In genomic region chr20:50218987-50219435, GRCh38 we compare ENCODE assay signal across 30 cellular contexts. TPM values are rescaled to one million over a fixed set of nuclear protein-coding genes. Genes with fewer than 3 reads are reported as not detected.
DNase-seq lines count a peak whose midpoint lies in the region; ATAC-seq, FAIRE-seq and TF ChIP-seq lines count a peak whose summit lies in the region.
"Had no signal": no experiment of that assay in that cellular context is flagged by ENCODE, and none has a peak within 500 bp of the region (broad histone marks: within the 10 kb centered on the region; RNA-seq: fewer than 3 reads in every experiment).

No MANE protein-coding gene starts in this region.

- peaks cover 16 to 79% (median 47%) of the 10 kb centered on the region in 10 experiments for H3K4me1 ChIP-seq in BLaER1 treated with 17β-estradiol and CSF1 and Interleukin-3, amounts not matched to agents 10 nM and 100 nM
- H3K4me1 ChIP-seq in endodermal cell (ENCODE audit: control insufficient read depth, insufficient read depth, low read length) (peaks cover 12% of the 10 kb centered on the region), HepG2 (ENCODE audit: insufficient read depth, low read length) (peaks cover 87% of the 10 kb centered on the region)
- H3K4me1 ChIP-seq: parathyroid adenoma had no signal

- no peak overlapping the region; a peak in 1 of 20 replicates for H3K4me3 ChIP-seq in BLaER1 treated with 17β-estradiol and CSF1 and Interleukin-3, amounts not matched to agents 10 nM and 100 nM
- no peak overlapping the region for H3K4me3 ChIP-seq in endodermal cell (ENCODE audit: low read length)
- H3K4me3 ChIP-seq in HepG2 (replicated peaks in 1 of 3; ENCODE audit: insufficient read depth in 1 of 3, low read depth in 2 of 3, low read length in 3 of 3) = peak overlapping the region in 2 of 3 experiments; percentile 48 to 51; a peak in 4 of 6 replicates
- H3K4me3 ChIP-seq: esophagus muscularis mucosa, transverse colon had no signal

- no peak overlapping the region for H3K9ac ChIP-seq in BLaER1 treated with 17β-estradiol and CSF1 and Interleukin-3, amounts not matched to agents 10 nM and 100 nM
- H3K9ac ChIP-seq in endodermal cell (ENCODE audit: extremely low read depth, low read length, poor library complexity, severe bottlenecking) (no peak overlapping the region), HepG2 (ENCODE audit: insufficient read depth, low read depth, low read length) (0 out of 2 replicates have a peak overlapping the region, but pooled peaks have one; percentile 20)
- H3K9ac ChIP-seq: KMS-11, parathyroid adenoma had no signal

- 85 to 91% methylated on average over 1 to 5 of the region's 5 CpGs for WGBS in endodermal cell (ENCODE audit: insufficient coverage in 1 of 2, insufficient read length in 1 of 2), 2 experiments
- 0% methylated on average over 5 of the region's 5 CpGs for WGBS in HepG2 (ENCODE audit: low lambda C conversion rate)

- H4K20me1 ChIP-seq in BLaER1 treated with 17β-estradiol and CSF1 and Interleukin-3, amounts not matched to agents 10 nM and 100 nM = no peaks in the 10 kb centered on the region
- H4K20me1 ChIP-seq in HepG2 (ENCODE audit: insufficient read depth, low read length) = no peaks in the 10 kb centered on the region

- CTCF ChIA-PET in HepG2 (lab: Yijun Ruan, JAX; ENCODE audit: low intra/inter-chr PET ratio, low total read pairs) = no interaction called here

- H3K4me2 ChIP-seq in BLaER1 treated with 17β-estradiol and CSF1 and Interleukin-3, amounts not matched to agents 10 nM and 100 nM = peak overlapping the region in 9 of 11 experiments; percentile 10 to 78 (median 24); a peak in 6 of 22 replicates
- peak overlapping the region; percentile 79 for H3K4me2 ChIP-seq in HepG2 (ENCODE audit: low read depth, low read length)
- H3K4me2 ChIP-seq: KMS-11 had no signal

- no peak for TF ChIP-seq POLR2A in HepG2 (IDR thresholded peaks at IDR 0.05; ENCODE audit: insufficient read depth in 1 of 2, low read depth in 2 of 2, low read length in 2 of 2)
- TF ChIP-seq POLR2A in H54 (IDR thresholded peaks at IDR 0.05; ENCODE audit: low read depth, low read length) = no peak

- H3K79me2 ChIP-seq in HepG2 (ENCODE audit: insufficient read depth, low read length) = no peaks in the 10 kb centered on the region
- H3K79me2 ChIP-seq: parathyroid adenoma had no signal

- H3K36me3 Mint-ChIP-seq in endodermal cell (ENCODE audit: low read depth) = no peaks in the 10 kb centered on the region
- H3K36me3 Mint-ChIP-seq: activated CD8-positive, alpha-beta memory T cell treated with anti-CD3 and anti-CD28 coated beads, Interleukin-2, amount 10 ng/mL, durations not matched to agents 7 days and 5 days; activated naive CD4-positive, alpha-beta T cell treated with anti-CD3 and anti-CD28 coated beads, Interleukin-2, amount 50 U/mL, for 72 hours had no signal

- H3K27ac Mint-ChIP-seq in endodermal cell = no peak overlapping the region
- H3K27ac Mint-ChIP-seq: activated CD8-positive, alpha-beta memory T cell treated with anti-CD3 and anti-CD28 coated beads, Interleukin-2, amount 10 ng/mL, durations not matched to agents 7 days and 5 days; effector memory CD8-positive, alpha-beta T cell; naive thymus-derived CD4-positive, alpha-beta T cell had no signal

- POLR2A ChIA-PET in HepG2 (lab: Yijun Ruan, JAX) = interaction anchor here (0.7 to 1.3 kb wide), 5 partner anchors 9 to 49 kb away, joined by 3 to 4 read pairs (median 3); no protein-coding TSS in a partner anchor

- H3K4me3 Mint-ChIP-seq in endodermal cell = no peak overlapping the region
- H3K4me3 Mint-ChIP-seq: activated CD8-positive, alpha-beta memory T cell treated with anti-CD3 and anti-CD28 coated beads, Interleukin-2, amount 10 ng/mL, durations not matched to agents 7 days and 5 days; effector memory CD8-positive, alpha-beta T cell; naive thymus-derived CD4-positive, alpha-beta T cell; stimulated activated naive CD8-positive, alpha-beta T cell treated with anti-CD3 and anti-CD28 coated beads, Interleukin-15, amount 100 ng/mL, for 72 hours had no signal

- H3K9me3 Mint-ChIP-seq in endodermal cell = peaks cover 3% of the 10 kb centered on the region
- H3K9me3 Mint-ChIP-seq: activated naive CD4-positive, alpha-beta T cell treated with anti-CD3 and anti-CD28 coated beads, Interleukin-2, amount 50 U/mL, for 72 hours; stimulated activated naive CD8-positive, alpha-beta T cell treated with anti-CD3 and anti-CD28 coated beads, Interleukin-15, amount 100 ng/mL, for 72 hours had no signal

- TF ChIP-seq CTCF in endodermal cell (conservative IDR thresholded peaks at IDR 0.05) (no peak), HepG2 (CRISPR knock-in tag; IDR thresholded peaks at IDR 0.05) (0 out of 2 replicates have a peak, but pooled peaks have one; percentile 9)

- H2AFZ ChIP-seq in HepG2 (ENCODE audit: low read length) = no peak overlapping the region
- H2AFZ ChIP-seq: parathyroid adenoma had no signal

- H3K4me1 Mint-ChIP-seq in endodermal cell = peaks cover 23% of the 10 kb centered on the region
- H3K4me1 Mint-ChIP-seq: activated CD8-positive, alpha-beta memory T cell treated with anti-CD3 and anti-CD28 coated beads, Interleukin-2, amount 10 ng/mL, durations not matched to agents 7 days and 5 days had no signal

- in situ Hi-C loops in HepG2 (cut with HindIII; ENCODE audit: extremely low pct_ligation_motif_present, low pct_unique_long_range_greater_than_20kb) = no loop called here

- peak; percentile 30 for ATAC-seq in HepG2
- ATAC-seq in HG03159 (IDR thresholded peaks at IDR 0.05; ENCODE audit: unreplicated experiment) = no peak
- ATAC-seq: activated CD8-positive, alpha-beta memory T cell treated with anti-CD3 and anti-CD28 coated beads, Interleukin-2, amount 10 ng/mL, durations not matched to agents 7 days and 5 days; activated naive CD4-positive, alpha-beta T cell treated with anti-CD3 and anti-CD28 coated beads, Interleukin-2, amount 50 U/mL, for 72 hours; effector memory CD8-positive, alpha-beta T cell; naive thymus-derived CD4-positive, alpha-beta T cell; PC-3; right cardiac atrium; stimulated activated naive CD8-positive, alpha-beta T cell treated with anti-CD3 and anti-CD28 coated beads, Interleukin-15, amount 100 ng/mL, for 72 hours had no signal

- intact Hi-C loops in HepG2 (cut with micrococcal nuclease; ENCODE audit: unreplicated experiment) = no loop called here

- TF ChIP-seq EP300 in HepG2 (IDR thresholded peaks at IDR 0.05; ENCODE audit: low read depth in 2 of 2, low read length in 2 of 2) (no peak), HepG2 (CRISPR knock-in tag; IDR thresholded peaks at IDR 0.05; ENCODE audit: borderline replicate concordance) (no peak)

- H3K27ac ChIP-seq in BLaER1 treated with 17β-estradiol and CSF1 and Interleukin-3, amounts not matched to agents 10 nM and 100 nM = no peak overlapping the region; a peak in 1 of 22 replicates
- H3K27ac ChIP-seq in endodermal cell (ENCODE audit: low read depth, low read length) (no peak overlapping the region), HepG2 (ENCODE audit: extremely low read length, insufficient read depth, low read length) (no peak overlapping the region)
- H3K27ac ChIP-seq: esophagus muscularis mucosa, KMS-11, parathyroid adenoma, transverse colon had no signal

- DNase-seq in NCI-H2171 (lab: John Stamatoyannopoulos, UW) (peak; percentile 33), endodermal cell (peak; percentile 49), HepG2 (ENCODE audit: low spot score) (peak; percentile 54), H54 (ENCODE audit: insufficient read length, low spot score) (no peak), T-helper 2 cell (no peak), GF-D8 (lab: John Stamatoyannopoulos, UW) (no peak)
- DNase-seq: activated CD4-positive, alpha-beta T cell treated with anti-CD3 and anti-CD28 coated beads for 48 hours; activated CD8-positive, alpha-beta memory T cell treated with anti-CD3 and anti-CD28 coated beads, Interleukin-2, amount 10 ng/mL, durations not matched to agents 7 days and 5 days; DMS79 treated with DMSO at 0.1 percent for 48 hours; effector memory CD8-positive, alpha-beta T cell; GOT3; left cardiac atrium; MV-4-11; naive thymus-derived CD4-positive, alpha-beta T cell; NCI-H1694; NCI-H345; PC-3; right cardiac atrium; stimulated activated CD4-positive, alpha-beta T cell treated with anti-CD3 and anti-CD28 coated beads, Interleukin-12 subunit alpha, Interleukin-12 subunit beta, amount 100 ng/mL, for 4 hours; stimulated activated naive CD8-positive, alpha-beta T cell treated with anti-CD3 and anti-CD28 coated beads, Interleukin-15, amount 100 ng/mL, for 72 hours; transverse colon had no signal

- no peak for TF ChIP-seq RAD21 in HepG2 (CRISPR knock-in tag; IDR thresholded peaks at IDR 0.05)

- H3K27me3 ChIP-seq in BLaER1 treated with 17β-estradiol and CSF1 and Interleukin-3, amounts not matched to agents 10 nM and 100 nM = no peaks in the 10 kb centered on the region
- H3K27me3 ChIP-seq in endodermal cell (ENCODE audit: control insufficient read depth, insufficient read depth, low read length, poor library complexity, severe bottlenecking) (no peaks in the 10 kb centered on the region), HepG2 (ENCODE audit: control insufficient read depth in 1 of 2, insufficient read depth in 2 of 2, low read length in 2 of 2) (peaks cover 1 to 52% of the 10 kb centered on the region in 2 experiments)
- H3K27me3 ChIP-seq: esophagus muscularis mucosa, transverse colon had no signal

- peaks cover 0 to 7% (median 0%) of the 10 kb centered on the region in 11 experiments; a peak in 2 of 22 replicates for H3K9me3 ChIP-seq in BLaER1 treated with 17β-estradiol and CSF1 and Interleukin-3, amounts not matched to agents 10 nM and 100 nM (replicated peaks in 1 of 11)
- no peaks in the 10 kb centered on the region for H3K9me3 ChIP-seq in endodermal cell (ENCODE audit: control insufficient read depth, low read length)
- H3K9me3 ChIP-seq in HepG2 (ENCODE audit: low read length) = no peaks in the 10 kb centered on the region
- H3K9me3 ChIP-seq: transverse colon had no signal

- FAIRE-seq in HepG2 (lab: Jason Lieb, UNC) (peak; percentile 89), H54 (lab: Jason Lieb, UNC) (no peak)
- FAIRE-seq: A204.1, colon, GM12892 had no signal

- no peaks in the 10 kb centered on the region for H3K27me3 Mint-ChIP-seq in endodermal cell (ENCODE audit: insufficient read depth)

- BruUV-seq in HepG2 (replicated peaks; lab: Mats Ljungman, UMichigan) = no TSS peak

- no peaks in the 10 kb centered on the region for H3K36me3 ChIP-seq in BLaER1 treated with 17β-estradiol and CSF1 and Interleukin-3, amounts not matched to agents 10 nM and 100 nM
- H3K36me3 ChIP-seq in endodermal cell (ENCODE audit: control insufficient read depth, insufficient read depth, low read length) (no peaks in the 10 kb centered on the region), HepG2 (replicated peaks in 1 of 2; ENCODE audit: control insufficient read depth in 1 of 2, insufficient read depth in 2 of 2, low read length in 2 of 2) (no peaks in the 10 kb centered on the region)
- H3K36me3 ChIP-seq: esophagus muscularis mucosa, transverse colon had no signal

RNA-seq across cellular contexts. Expression of gene CEBPB, which starts 28.4 kb away (rescaled TPM):
- total RNA-seq in endodermal cell (10 to 100 TPM; 14.9 to 15.1 TPM), HepG2 (2016; rRNA removed; fragmentation: Illumina TruSeq; extraction: Trizol) (12.1 and 18.5 TPM in 2 replicates)
- polyA plus RNA-seq in endodermal cell (2013, experiment 1 of 2) = 11.9 TPM
- 8.9 TPM for polyA plus RNA-seq in endodermal cell (2013, experiment 2 of 2)
- 9.1 and 9.9 TPM in 2 replicates for total RNA-seq in HepG2 (2016; cell fraction: cytosol; rRNA removed; fragmentation: Illumina TruSeq; extraction: Trizol; ENCODE audit: low read depth)
- total RNA-seq in HepG2 (2016; cell fraction: insoluble cytoplasmic fraction; rRNA removed; fragmentation: Illumina TruSeq; extraction: Trizol) = 11.0 and 17.4 TPM in 2 replicates
- 19.9 and 21.0 TPM in 2 replicates for total RNA-seq in HepG2 (2016; cell fraction: membrane; rRNA removed; fragmentation: Illumina TruSeq; extraction: Trizol)
- 8.1 and 9.8 TPM in 2 replicates for total RNA-seq in HepG2 (2016; cell fraction: nucleus; rRNA removed; fragmentation: Illumina TruSeq; extraction: Trizol)
- 28.2 and 43.0 TPM in 2 replicates for polyA plus RNA-seq in HepG2 (2011; rRNA removed)
- 31.3 and 41.1 TPM in 2 replicates for polyA plus RNA-seq in HepG2 (2011; cell fraction: cytosol; rRNA removed)
- 47.8 and 49.8 TPM in 2 replicates for polyA plus RNA-seq in HepG2 (2011; cell fraction: nucleus; rRNA removed)
- 33.9 and 49.4 TPM in 2 replicates for polyA plus RNA-seq in HepG2 (2012)
- polyA plus RNA-seq in HepG2 (2016; cell fraction: cytosol; fragmentation: Illumina TruSeq; extraction: Trizol; ENCODE audit: low read depth) = 8.7 and 9.3 TPM in 2 replicates
- 24.7 and 26.6 TPM in 2 replicates for polyA plus RNA-seq in HepG2 (2016; cell fraction: insoluble cytoplasmic fraction; fragmentation: Illumina TruSeq; extraction: Trizol; ENCODE audit: low read depth)
- 16.8 and 19.0 TPM in 2 replicates for polyA plus RNA-seq in HepG2 (2016; cell fraction: membrane; fragmentation: Illumina TruSeq; extraction: Trizol; ENCODE audit: low read depth)
- 21.1 and 24.6 TPM in 2 replicates for polyA plus RNA-seq in HepG2 (2016; cell fraction: nucleus; fragmentation: Illumina TruSeq; extraction: Trizol; ENCODE audit: insufficient read depth, low read depth)
- 12.1 and 28.5 TPM in 2 replicates for polyA minus RNA-seq in HepG2 (2011; rRNA and poly(A)+ RNA removed; ENCODE audit: low replicate concordance)
- polyA minus RNA-seq in HepG2 (2011; cell fraction: cytosol; rRNA and poly(A)+ RNA removed) = 56.9 and 63.6 TPM in 2 replicates
- 21.4 and 26.7 TPM in 2 replicates for polyA minus RNA-seq in HepG2 (2011; cell fraction: nucleus; rRNA and poly(A)+ RNA removed)

Comparison
In these comparisons a context has a peak if more than half of its experiments do, and no peak if none do; other contexts are left out.
1. H3K4me3 ChIP-seq: peak in HepG2 (2 of 3); none in BLaER1 treated with 17β-estradiol and CSF1 and Interleukin-3, amounts not matched to agents 10 nM and 100 nM (0 of 10) and endodermal cell (single experiment).
2. DNase-seq: peak in NCI-H2171 (single experiment), endodermal cell (single experiment) and HepG2 (single experiment); none in H54 (single experiment), T-helper 2 cell (0 of 5) and GF-D8 (single experiment).